24 cellular contexts compared by ENCODE assay signal in the genomic region with DNA sequence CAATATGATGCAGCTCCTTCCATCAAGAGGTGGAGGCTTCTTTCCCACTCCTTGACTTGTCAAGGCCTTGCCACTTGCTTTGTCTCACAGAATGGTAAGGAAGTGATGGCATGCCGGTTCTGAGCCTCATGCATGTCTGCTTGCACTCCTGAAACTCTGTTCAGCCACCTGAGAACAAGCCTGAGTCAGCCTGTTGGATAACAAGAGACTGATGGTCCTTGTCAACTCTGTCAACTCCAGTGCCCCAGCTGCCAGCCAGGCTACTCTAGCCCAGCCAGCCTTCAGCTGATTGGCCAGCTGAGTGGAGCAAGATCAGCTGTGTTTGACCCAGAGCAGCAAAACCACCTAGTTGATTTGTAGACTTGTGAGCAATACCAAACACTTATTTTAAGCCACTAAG. TPM values are rescaled to one million over a fixed set of nuclear protein-coding genes. Genes with fewer than 3 reads are reported as not detected.
DNase-seq lines count a peak whose midpoint lies in the region; ATAC-seq, FAIRE-seq and TF ChIP-seq lines count a peak whose summit lies in the region.
"Had no signal": no experiment of that assay in that cellular context is flagged by ENCODE, and none has a peak within 500 bp of the region (broad histone marks: within the 10 kb centered on the region; RNA-seq: fewer than 3 reads in every experiment).

No MANE protein-coding gene starts in this region.

- H4K20me1 ChIP-seq in OCI-LY1 (ENCODE audit: insufficient read depth, low read length): no peaks in the 10 kb centered on the region

- 0 out of 2 replicates have a peak, but pooled peaks cover 4% of the 10 kb centered on the region for H3K27me3 ChIP-seq in OCI-LY1 (ENCODE audit: insufficient read depth, low read length)
- H3K27me3 ChIP-seq in testis: no peaks in the 10 kb centered on the region
- H3K27me3 ChIP-seq: suprapubic skin, vagina had no signal

- H2AFZ ChIP-seq in OCI-LY1 (ENCODE audit: low read length): no peak overlapping the region

- TF ChIP-seq POLR2A in GM12891 (IDR thresholded peaks at IDR 0.05; ENCODE audit: low read depth, low read length): no peak
- TF ChIP-seq POLR2A in GM18505 (IDR thresholded peaks at IDR 0.05; ENCODE audit: borderline replicate concordance, extremely low read depth, insufficient read depth, insufficient read length): no peak
- no peak for TF ChIP-seq POLR2A in testis (IDR thresholded peaks at IDR 0.05)

- H3K9me3 ChIP-seq in OCI-LY1 (ENCODE audit: low read length): no peaks in the 10 kb centered on the region
- H3K9me3 ChIP-seq in testis: no peaks in the 10 kb centered on the region
- H3K9me3 ChIP-seq: suprapubic skin, vagina had no signal

- H3K9me3 Mint-ChIP-seq in naive thymus-derived CD8-positive, alpha-beta T cell: no peaks in the 10 kb centered on the region
- H3K9me3 Mint-ChIP-seq: activated naive CD4-positive, alpha-beta T cell treated with anti-CD3 and anti-CD28 coated beads, Interleukin-2, amount 50 U/mL, for 72 hours; CD4-positive, alpha-beta T cell; stimulated activated effector memory CD8-positive, alpha-beta T cell treated with anti-CD3 and anti-CD28 coated beads, Interleukin-12 subunit alpha, Interleukin-12 subunit beta, amount 100 ng/mL, for 72 hours had no signal

- no peak for ATAC-seq in left lobe of liver
- no peak for ATAC-seq in naive thymus-derived CD8-positive, alpha-beta T cell
- no peak for ATAC-seq in GM18505 (IDR thresholded peaks at IDR 0.05; ENCODE audit: unreplicated experiment)
- ATAC-seq: activated CD8-positive, alpha-beta memory T cell treated with anti-CD3 and anti-CD28 coated beads, Interleukin-2, amount 10 ng/mL, durations not matched to agents 7 days and 5 days; activated naive CD4-positive, alpha-beta T cell treated with anti-CD3 and anti-CD28 coated beads, Interleukin-2, amount 50 U/mL, for 72 hours; stimulated activated effector memory CD8-positive, alpha-beta T cell treated with anti-CD3 and anti-CD28 coated beads, Interleukin-12 subunit alpha, Interleukin-12 subunit beta, amount 100 ng/mL, for 72 hours had no signal

- intact Hi-C loops in testis (cut with DNase I; ENCODE audit: low total_unique reads): no loop called here

- H3K4me2 ChIP-seq in OCI-LY1 (ENCODE audit: low read length): no peak overlapping the region

- peaks cover 0 to 4% (median 0%) of the 10 kb centered on the region in 5 donors for H3K27me3 Mint-ChIP-seq in naive thymus-derived CD8-positive, alpha-beta T cell
- H3K27me3 Mint-ChIP-seq: CD4-positive, alpha-beta T cell had no signal

- no peaks in the 10 kb centered on the region for H3K36me3 Mint-ChIP-seq in naive thymus-derived CD8-positive, alpha-beta T cell
- H3K36me3 Mint-ChIP-seq: activated CD8-positive, alpha-beta memory T cell treated with anti-CD3 and anti-CD28 coated beads, Interleukin-2, amount 10 ng/mL, durations not matched to agents 7 days and 5 days had no signal

- no peak overlapping the region for H3K4me3 ChIP-seq in OCI-LY1 (ENCODE audit: low read depth, low read length, poor library complexity, severe bottlenecking)
- H3K4me3 ChIP-seq in testis: no peak overlapping the region
- H3K4me3 ChIP-seq: suprapubic skin, vagina had no signal

- in situ Hi-C loops in Caki2 (cut with HindIII; ENCODE audit: low pct_unique_long_range_greater_than_20kb, low sequenced_read_pairs): no loop called here

- H3K4me3 Mint-ChIP-seq in naive thymus-derived CD8-positive, alpha-beta T cell: peak overlapping the region in 1 of 10 donors; percentile 20
- H3K4me3 Mint-ChIP-seq: activated CD8-positive, alpha-beta memory T cell treated with anti-CD3 and anti-CD28 coated beads, Interleukin-2, amount 10 ng/mL, durations not matched to agents 7 days and 5 days; stimulated activated effector memory CD8-positive, alpha-beta T cell treated with anti-CD3 and anti-CD28 coated beads, Interleukin-12 subunit alpha, Interleukin-12 subunit beta, amount 100 ng/mL, for 72 hours had no signal

- H3K9ac ChIP-seq in OCI-LY1 (ENCODE audit: low read length): no peak overlapping the region

- H3K36me3 ChIP-seq in OCI-LY1 (ENCODE audit: insufficient read depth, low read length): no peaks in the 10 kb centered on the region
- no peaks in the 10 kb centered on the region for H3K36me3 ChIP-seq in testis (ENCODE audit: low read depth, missing control alignments)
- H3K36me3 ChIP-seq: suprapubic skin, vagina had no signal

- no peaks in the 10 kb centered on the region for H3K9me2 ChIP-seq in OCI-LY1 (ENCODE audit: low read depth, low read length)

- H3K79me2 ChIP-seq in OCI-LY1 (ENCODE audit: insufficient read depth, low read length): no peaks in the 10 kb centered on the region

- H3K27ac ChIP-seq in OCI-LY1 (ENCODE audit: low read depth, low read length, poor library complexity, severe bottlenecking): peak overlapping the region; percentile 25
- no peak overlapping the region for H3K27ac ChIP-seq in testis
- H3K27ac ChIP-seq: suprapubic skin, vagina had no signal

- POLR2A ChIA-PET in naive thymus-derived CD8-positive, alpha-beta T cell (lab: Charles Lee): no interaction called here

- H3F3A ChIP-seq in OCI-LY1 (ENCODE audit: insufficient read depth, low read length): no peaks in the 10 kb centered on the region

- H3K4me1 Mint-ChIP-seq in naive thymus-derived CD8-positive, alpha-beta T cell: peaks cover 0 to 9% (median 8%) of the 10 kb centered on the region in 4 donors

- peak overlapping the region in 1 of 10 donors; percentile 81 for H3K27ac Mint-ChIP-seq in naive thymus-derived CD8-positive, alpha-beta T cell
- H3K27ac Mint-ChIP-seq: activated CD8-positive, alpha-beta memory T cell treated with anti-CD3 and anti-CD28 coated beads, Interleukin-2, amount 10 ng/mL, durations not matched to agents 7 days and 5 days; CD4-positive, alpha-beta T cell; stimulated activated effector memory CD8-positive, alpha-beta T cell treated with anti-CD3 and anti-CD28 coated beads, Interleukin-12 subunit alpha, Interleukin-12 subunit beta, amount 100 ng/mL, for 72 hours had no signal

- peak; percentile 35 for FAIRE-seq in GM12891 (lab: Jason Lieb, UNC)
- FAIRE-seq: endothelial cell of umbilical vein, GM19239 had no signal

- TF ChIP-seq CTCF in OCI-LY1 (IDR thresholded peaks at IDR 0.05; ENCODE audit: low read length) (no peak), testis (IDR thresholded peaks at IDR 0.05) (no peak)

- DNase-seq in Caki2 (ENCODE audit: low read depth) (peak; percentile 45), GM12891 (ENCODE audit: insufficient read length, low spot score) (no peak), left lobe of liver (ENCODE audit: low spot score) (peak; percentile 35), testis (no peak)
- DNase-seq in naive thymus-derived CD8-positive, alpha-beta T cell: no peak
- DNase-seq: activated CD4-positive, alpha-beta T cell treated with anti-CD3 and anti-CD28 coated beads for 4 hours; activated CD8-positive, alpha-beta memory T cell treated with anti-CD3 and anti-CD28 coated beads, Interleukin-2, amount 10 ng/mL, durations not matched to agents 7 days and 5 days; aorta; caudate nucleus; CD4-positive, alpha-beta T cell; DMS153; GF-D8; Karpas-422; NCI-H1092 treated with DMSO at 0.1 percent for 48 hours; NCI-H2081; NCI-H524 treated with DMSO at 0.1 percent for 48 hours had no signal

- WGBS in testis, 2 donors: 82 to 90% methylated on average over 1 of the region's 1 CpG

- H3K4me1 ChIP-seq in OCI-LY1 (ENCODE audit: insufficient read depth, low read length, severe bottlenecking) (peaks cover 25% of the 10 kb centered on the region), testis (peaks cover 6% of the 10 kb centered on the region)

TF ChIP-seq in GM12891, 5 proteins besides CTCF, POLR2A, EP300 and RAD21:
- TF ChIP-seq POU2F2 (IDR thresholded peaks at IDR 0.05; ENCODE audit: low read depth, low read length) (no peak), TAF1 (IDR thresholded peaks at IDR 0.05; ENCODE audit: low read depth, low read length) (no peak), SPI1 (IDR thresholded peaks at IDR 0.05; ENCODE audit: low read depth, low read length) (no peak), POLR2AphosphoS5 (IDR thresholded peaks at IDR 0.05; ENCODE audit: low read depth, low read length) (no peak), PAX5 (IDR thresholded peaks at IDR 0.05; ENCODE audit: insufficient read depth, low read length, severe bottlenecking) (no peak)
TF ChIP-seq in GM12891: peak in this region for 0.

RNA-seq across cellular contexts. Expression of gene TENT4A, which starts 4.4 kb away (rescaled TPM):
- total RNA-seq in Caki2 (2014; rRNA removed; shearing (Covaris generic); ENCODE audit: low replicate concordance): 2.8 and 6.2 TPM in 2 replicates
- 12.5 TPM for polyA plus RNA-seq in GM12891 (2012; ENCODE audit: low read depth, missing spikeins)
- total RNA-seq in left lobe of liver (14.3 TPM), testis (10 to 100 TPM; 46.2 to 51.3 TPM)
- 10 to 100 TPM; 49.6 to 53.7 TPM for total RNA-seq in naive thymus-derived CD8-positive, alpha-beta T cell
- polyA plus RNA-seq in naive thymus-derived CD8-positive, alpha-beta T cell: 1 to 10 TPM in 1 of 3 donors, under 1 TPM in 2; 0.72 to 1.2 (median 0.84) TPM
- polyA plus RNA-seq in testis (ENCODE audit: insufficient read depth, low read depth, low replicate concordance): 23.1 TPM

Comparison
In these comparisons a context has a peak if more than half of its experiments do, and no peak if none do; other contexts are left out.
1. DNase-seq: peak in Caki2 (single experiment) and left lobe of liver (single experiment); none in GM12891 (single experiment), naive thymus-derived CD8-positive, alpha-beta T cell (0 of 10) and testis (single experiment).